In genomic region chr5:78979117-78979742, GRCh38 we compare ENCODE assay signal across 1 cellular context.
TF ChIP-seq lines count a peak whose summit lies in the region.

No MANE protein-coding gene starts in this region.

TF ChIP-seq in HepG2, 621 proteins besides CTCF, POLR2A, EP300 and RAD21 (continued from another document and continues in another):
- TF ChIP-seq, protein P1, sequence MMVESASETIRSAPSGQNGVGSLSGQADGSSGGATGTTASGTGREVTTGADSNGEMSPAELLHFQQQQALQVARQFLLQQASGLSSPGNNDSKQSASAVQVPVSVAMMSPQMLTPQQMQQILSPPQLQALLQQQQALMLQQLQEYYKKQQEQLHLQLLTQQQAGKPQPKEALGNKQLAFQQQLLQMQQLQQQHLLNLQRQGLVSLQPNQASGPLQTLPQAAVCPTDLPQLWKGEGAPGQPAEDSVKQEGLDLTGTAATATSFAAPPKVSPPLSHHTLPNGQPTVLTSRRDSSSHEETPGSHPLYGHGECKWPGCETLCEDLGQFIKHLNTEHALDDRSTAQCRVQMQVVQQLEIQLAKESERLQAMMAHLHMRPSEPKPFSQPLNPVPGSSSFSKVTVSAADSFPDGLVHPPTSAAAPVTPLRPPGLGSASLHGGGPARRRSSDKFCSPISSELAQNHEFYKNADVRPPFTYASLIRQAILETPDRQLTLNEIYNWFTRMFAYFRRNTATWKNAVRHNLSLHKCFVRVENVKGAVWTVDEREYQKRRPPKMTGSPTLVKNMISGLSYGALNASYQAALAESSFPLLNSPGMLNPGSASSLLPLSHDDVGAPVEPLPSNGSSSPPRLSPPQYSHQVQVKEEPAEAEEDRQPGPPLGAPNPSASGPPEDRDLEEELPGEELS (CRISPR knock-in tag; IDR thresholded peaks at IDR 0.05) = peak; percentile 51; the same call in 1 of the 2 replicates
- TF ChIP-seq TBX2 (CRISPR knock-in tag; IDR thresholded peaks at IDR 0.05; ENCODE audit: borderline replicate concordance) (peak; percentile 51; the same call in 1 of the 2 replicates), PCBP1 (IDR thresholded peaks at IDR 0.05; ENCODE audit: borderline replicate concordance, low read depth, low read length) (no peak), ZNF644 (CRISPR knock-in tag; IDR thresholded peaks at IDR 0.05; ENCODE audit: low read depth) (0 out of 2 replicates have a peak, but pooled peaks have one; percentile 7), ZNF580 (CRISPR knock-in tag; IDR thresholded peaks at IDR 0.05; ENCODE audit: borderline replicate concordance, low read depth) (0 out of 2 replicates have a peak, but pooled peaks have one; percentile 24), RBM39 (IDR thresholded peaks at IDR 0.05; ENCODE audit: low read depth, low read length, poor library complexity, severe bottlenecking) (no peak), PRDM4 (CRISPR knock-in tag; IDR thresholded peaks at IDR 0.05; ENCODE audit: borderline replicate concordance) (no peak), ZNF362 (CRISPR knock-in tag; IDR thresholded peaks at IDR 0.05; ENCODE audit: borderline replicate concordance) (no peak), HNF4A (CRISPR knock-in tag; IDR thresholded peaks at IDR 0.05) (peak; percentile 93), RBM22 (optimal IDR thresholded peaks at IDR 0.05; ENCODE audit: low read length) (peak; percentile 55), ZKSCAN8 (CRISPR knock-in tag; IDR thresholded peaks at IDR 0.05; ENCODE audit: borderline replicate concordance) (no peak), REST (IDR thresholded peaks at IDR 0.05; ENCODE audit: borderline replicate concordance in 1 of 2, low read depth in 1 of 2, low read length in 2 of 2) (0 out of 4 replicates have a peak, but pooled peaks of 1 of the 2 experiments have one; percentile 21), ZNF232 (CRISPR knock-in tag; IDR thresholded peaks at IDR 0.05; ENCODE audit: borderline replicate concordance) (peak; percentile 37; the same call in 1 of the 2 replicates), ZNF296 (CRISPR knock-in tag; conservative IDR thresholded peaks at IDR 0.05) (no peak), ZNF562 (CRISPR knock-in tag; IDR thresholded peaks at IDR 0.05; ENCODE audit: borderline replicate concordance) (no peak), CAMTA2 (CRISPR knock-in tag; IDR thresholded peaks at IDR 0.05; ENCODE audit: borderline replicate concordance) (no peak), ZGPAT (CRISPR knock-in tag; IDR thresholded peaks at IDR 0.05) (peak; percentile 50), ZNF7 (CRISPR knock-in tag; IDR thresholded peaks at IDR 0.05) (peak; percentile 96), SP2 (CRISPR knock-in tag; IDR thresholded peaks at IDR 0.05) (no peak), CCDC6 (CRISPR knock-in tag; IDR thresholded peaks at IDR 0.05) (peak; percentile 39; the same call in 1 of the 2 replicates), ZMYM4 (CRISPR knock-in tag; IDR thresholded peaks at IDR 0.05) (peak; percentile 94), TCF7 (IDR thresholded peaks at IDR 0.05; ENCODE audit: low read depth) (0 out of 2 replicates have a peak, but pooled peaks have one; percentile 35), ZFY (CRISPR knock-in tag; IDR thresholded peaks at IDR 0.05) (no peak), NCOR1 (IDR thresholded peaks at IDR 0.05; ENCODE audit: borderline replicate concordance, low read length) (peak; percentile 82), NCOA2 (CRISPR knock-in tag; IDR thresholded peaks at IDR 0.05) (peak; percentile 53; the same call in 1 of the 2 replicates), TBX3 (IDR thresholded peaks at IDR 0.05; ENCODE audit: borderline replicate concordance) (peak; percentile 35; the same call in 1 of the 2 replicates), HNF4G (IDR thresholded peaks at IDR 0.05; ENCODE audit: borderline replicate concordance, low read depth, low read length) (peak; percentile 94), HNF4G (CRISPR knock-in tag; IDR thresholded peaks at IDR 0.05; ENCODE audit: borderline replicate concordance, low read depth) (no peak), ZNF747 (CRISPR knock-in tag; IDR thresholded peaks at IDR 0.05; ENCODE audit: borderline replicate concordance) (no peak), KDM6A (CRISPR knock-in tag; IDR thresholded peaks at IDR 0.05; ENCODE audit: low read depth) (0 out of 2 replicates have a peak, but pooled peaks have one; percentile 61), SOX6 (IDR thresholded peaks at IDR 0.05) (no peak), SOX6 (CRISPR knock-in tag; IDR thresholded peaks at IDR 0.05) (peak; percentile 72), PHF21A (CRISPR knock-in tag; IDR thresholded peaks at IDR 0.05) (peak; percentile 31; the same call in 1 of the 2 replicates), ZNF260 (CRISPR knock-in tag; IDR thresholded peaks at IDR 0.05; ENCODE audit: borderline replicate concordance, low read depth) (no peak), HOXA3 (CRISPR knock-in tag; IDR thresholded peaks at IDR 0.05) (peak; percentile 63; the same call in 1 of the 2 replicates), PPARG (CRISPR knock-in tag; conservative IDR thresholded peaks at IDR 0.05) (peak; percentile 74; the same call in 1 of the 2 replicates), RBFOX2 (IDR thresholded peaks at IDR 0.05; ENCODE audit: low read depth, low read length) (peak; percentile 33; the same call in 1 of the 2 replicates), FOXJ3 (CRISPR knock-in tag; IDR thresholded peaks at IDR 0.05; ENCODE audit: borderline replicate concordance) (peak; percentile 30; the same call in 1 of the 2 replicates), ZNF430 (CRISPR knock-in tag; IDR thresholded peaks at IDR 0.05) (no peak), ZMAT3 (CRISPR knock-in tag; conservative IDR thresholded peaks at IDR 0.05) (no peak), ASH2L (IDR thresholded peaks at IDR 0.05; ENCODE audit: insufficient read length, low read depth, low read length) (peak; percentile 43), HNRNPLL (IDR thresholded peaks at IDR 0.05; ENCODE audit: low read depth, low read length, poor library complexity, severe bottlenecking) (no peak)
- TF ChIP-seq, protein P2, sequence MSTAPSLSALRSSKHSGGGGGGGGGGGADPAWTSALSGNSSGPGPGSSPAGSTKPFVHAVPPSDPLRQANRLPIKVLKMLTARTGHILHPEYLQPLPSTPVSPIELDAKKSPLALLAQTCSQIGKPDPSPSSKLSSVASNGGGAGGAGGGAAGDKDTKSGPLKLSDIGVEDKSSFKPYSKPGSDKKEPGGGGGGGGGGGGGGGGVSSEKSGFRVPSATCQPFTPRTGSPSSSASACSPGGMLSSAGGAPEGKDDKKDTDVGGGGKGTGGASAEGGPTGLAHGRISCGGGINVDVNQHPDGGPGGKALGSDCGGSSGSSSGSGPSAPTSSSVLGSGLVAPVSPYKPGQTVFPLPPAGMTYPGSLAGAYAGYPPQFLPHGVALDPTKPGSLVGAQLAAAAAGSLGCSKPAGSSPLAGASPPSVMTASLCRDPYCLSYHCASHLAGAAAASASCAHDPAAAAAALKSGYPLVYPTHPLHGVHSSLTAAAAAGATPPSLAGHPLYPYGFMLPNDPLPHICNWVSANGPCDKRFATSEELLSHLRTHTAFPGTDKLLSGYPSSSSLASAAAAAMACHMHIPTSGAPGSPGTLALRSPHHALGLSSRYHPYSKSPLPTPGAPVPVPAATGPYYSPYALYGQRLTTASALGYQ (CRISPR knock-in tag; IDR thresholded peaks at IDR 0.05) = 0 out of 2 replicates have a peak, but pooled peaks have one; percentile 29
- TF ChIP-seq, protein P3, sequence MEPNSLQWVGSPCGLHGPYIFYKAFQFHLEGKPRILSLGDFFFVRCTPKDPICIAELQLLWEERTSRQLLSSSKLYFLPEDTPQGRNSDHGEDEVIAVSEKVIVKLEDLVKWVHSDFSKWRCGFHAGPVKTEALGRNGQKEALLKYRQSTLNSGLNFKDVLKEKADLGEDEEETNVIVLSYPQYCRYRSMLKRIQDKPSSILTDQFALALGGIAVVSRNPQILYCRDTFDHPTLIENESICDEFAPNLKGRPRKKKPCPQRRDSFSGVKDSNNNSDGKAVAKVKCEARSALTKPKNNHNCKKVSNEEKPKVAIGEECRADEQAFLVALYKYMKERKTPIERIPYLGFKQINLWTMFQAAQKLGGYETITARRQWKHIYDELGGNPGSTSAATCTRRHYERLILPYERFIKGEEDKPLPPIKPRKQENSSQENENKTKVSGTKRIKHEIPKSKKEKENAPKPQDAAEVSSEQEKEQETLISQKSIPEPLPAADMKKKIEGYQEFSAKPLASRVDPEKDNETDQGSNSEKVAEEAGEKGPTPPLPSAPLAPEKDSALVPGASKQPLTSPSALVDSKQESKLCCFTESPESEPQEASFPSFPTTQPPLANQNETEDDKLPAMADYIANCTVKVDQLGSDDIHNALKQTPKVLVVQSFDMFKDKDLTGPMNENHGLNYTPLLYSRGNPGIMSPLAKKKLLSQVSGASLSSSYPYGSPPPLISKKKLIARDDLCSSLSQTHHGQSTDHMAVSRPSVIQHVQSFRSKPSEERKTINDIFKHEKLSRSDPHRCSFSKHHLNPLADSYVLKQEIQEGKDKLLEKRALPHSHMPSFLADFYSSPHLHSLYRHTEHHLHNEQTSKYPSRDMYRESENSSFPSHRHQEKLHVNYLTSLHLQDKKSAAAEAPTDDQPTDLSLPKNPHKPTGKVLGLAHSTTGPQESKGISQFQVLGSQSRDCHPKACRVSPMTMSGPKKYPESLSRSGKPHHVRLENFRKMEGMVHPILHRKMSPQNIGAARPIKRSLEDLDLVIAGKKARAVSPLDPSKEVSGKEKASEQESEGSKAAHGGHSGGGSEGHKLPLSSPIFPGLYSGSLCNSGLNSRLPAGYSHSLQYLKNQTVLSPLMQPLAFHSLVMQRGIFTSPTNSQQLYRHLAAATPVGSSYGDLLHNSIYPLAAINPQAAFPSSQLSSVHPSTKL (CRISPR knock-in tag; IDR thresholded peaks at IDR 0.05) = peak; percentile 76
- TF ChIP-seq, protein P4, sequence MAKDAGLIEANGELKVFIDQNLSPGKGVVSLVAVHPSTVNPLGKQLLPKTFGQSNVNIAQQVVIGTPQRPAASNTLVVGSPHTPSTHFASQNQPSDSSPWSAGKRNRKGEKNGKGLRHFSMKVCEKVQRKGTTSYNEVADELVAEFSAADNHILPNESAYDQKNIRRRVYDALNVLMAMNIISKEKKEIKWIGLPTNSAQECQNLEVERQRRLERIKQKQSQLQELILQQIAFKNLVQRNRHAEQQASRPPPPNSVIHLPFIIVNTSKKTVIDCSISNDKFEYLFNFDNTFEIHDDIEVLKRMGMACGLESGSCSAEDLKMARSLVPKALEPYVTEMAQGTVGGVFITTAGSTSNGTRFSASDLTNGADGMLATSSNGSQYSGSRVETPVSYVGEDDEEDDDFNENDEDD (CRISPR knock-in tag; IDR thresholded peaks at IDR 0.05; ENCODE audit: borderline replicate concordance) = peak; percentile 57; the same call in 1 of the 2 replicates
